ENCODE assay signal across 25 cellular contexts in the genomic region with DNA sequence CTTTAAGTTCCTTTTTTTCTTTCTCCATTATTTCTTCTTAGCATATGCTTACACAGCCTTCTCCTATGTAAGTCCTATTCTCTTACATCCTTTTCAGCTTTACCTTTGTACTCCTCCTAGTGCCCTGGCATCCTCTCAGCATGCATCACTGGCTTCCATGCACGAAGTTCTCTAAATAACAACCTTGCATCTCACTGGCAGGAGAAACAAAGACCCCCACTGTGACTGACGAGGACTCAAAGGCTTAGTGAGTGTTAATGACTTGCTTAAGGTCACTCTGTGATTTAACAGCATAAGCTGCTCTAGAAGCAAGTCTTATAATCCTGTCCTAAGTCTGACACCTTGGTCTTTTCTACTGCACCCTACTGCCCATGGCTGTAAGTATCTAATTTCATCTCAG.
"Had no signal": no experiment of that assay in that cellular context is flagged by ENCODE, and none has a peak within 500 bp of the region (broad histone marks: within the 10 kb centered on the region; RNA-seq: fewer than 3 reads in every experiment).

No MANE protein-coding gene starts in this region.

- H3K27ac Mint-ChIP-seq: activated CD4-positive, alpha-beta memory T cell treated with anti-CD3 and anti-CD28 coated beads for 36 hours; activated CD4-positive, alpha-beta T cell treated with anti-CD3 and anti-CD28 coated beads, Interleukin-2, amount 10 ng/mL, durations not matched to agents 7 days and 5 days; activated naive CD4-positive, alpha-beta T cell treated with anti-CD3 and anti-CD28 coated beads, Interleukin-2, amount 50 U/mL, for 72 hours; activated naive CD8-positive, alpha-beta T cell treated with anti-CD3 and anti-CD28 coated beads, Interleukin-2, amount 50 U/mL, for 24 hours; T-helper 17 cell had no signal

- H3K27ac ChIP-seq: ascending aorta, body of pancreas had no signal

- H3K4me1 Mint-ChIP-seq: activated CD4-positive, alpha-beta T cell treated with anti-CD3 and anti-CD28 coated beads, Interleukin-2, amount 10 ng/mL, durations not matched to agents 7 days and 5 days; activated naive CD8-positive, alpha-beta T cell treated with anti-CD3 and anti-CD28 coated beads, Interleukin-2, amount 50 U/mL, for 24 hours; T-helper 17 cell had no signal

- ATAC-seq: activated naive CD4-positive, alpha-beta T cell treated with anti-CD3 and anti-CD28 coated beads, Interleukin-2, amount 50 U/mL, for 72 hours; activated naive CD8-positive, alpha-beta T cell treated with anti-CD3 and anti-CD28 coated beads, Interleukin-2, amount 50 U/mL, for 24 hours; activated T-cell treated with anti-CD3 and anti-CD28 coated beads, Interleukin-2, amount 50 U/mL, for 4 hours; body of pancreas; T-helper 17 cell had no signal

- H3K4me3 Mint-ChIP-seq: activated CD4-positive, alpha-beta memory T cell treated with anti-CD3 and anti-CD28 coated beads for 36 hours; activated CD4-positive, alpha-beta T cell treated with anti-CD3 and anti-CD28 coated beads, Interleukin-2, amount 10 ng/mL, durations not matched to agents 7 days and 5 days; activated naive CD8-positive, alpha-beta T cell treated with anti-CD3 and anti-CD28 coated beads, Interleukin-2, amount 50 U/mL, for 24 hours; activated T-cell treated with anti-CD3 and anti-CD28 coated beads, Interleukin-2, amount 50 U/mL, for 4 hours; T-helper 17 cell had no signal

- H3K9me3 Mint-ChIP-seq: activated CD4-positive, alpha-beta memory T cell treated with anti-CD3 and anti-CD28 coated beads for 36 hours had no signal

- H3K36me3 Mint-ChIP-seq: activated CD4-positive, alpha-beta memory T cell treated with anti-CD3 and anti-CD28 coated beads for 36 hours; activated naive CD4-positive, alpha-beta T cell treated with anti-CD3 and anti-CD28 coated beads, Interleukin-2, amount 50 U/mL, for 72 hours had no signal

- H3K27me3 ChIP-seq: ascending aorta, body of pancreas had no signal

- H3K27me3 Mint-ChIP-seq: activated CD4-positive, alpha-beta T cell treated with anti-CD3 and anti-CD28 coated beads, Interleukin-2, amount 10 ng/mL, durations not matched to agents 7 days and 5 days; activated naive CD8-positive, alpha-beta T cell treated with anti-CD3 and anti-CD28 coated beads, Interleukin-2, amount 50 U/mL, for 24 hours; T-helper 17 cell had no signal

- DNase-seq: activated CD4-positive, alpha-beta memory T cell treated with anti-CD3 and anti-CD28 coated beads for 36 hours; activated CD4-positive, alpha-beta T cell treated with anti-CD3 and anti-CD28 coated beads, Interleukin-2, amount 10 ng/mL, durations not matched to agents 7 days and 5 days; activated CD4-positive, CD25-positive, alpha-beta regulatory T cell; activated CD8-positive, alpha-beta memory T cell treated with anti-CD3 and anti-CD28 coated beads for 24 hours; activated effector memory CD4-positive, alpha-beta T cell treated with anti-CD3 and anti-CD28 coated beads, Interleukin-2, amount 50 U/mL, for 16 hours; activated naive CD4-positive, alpha-beta T cell treated with Interleukin-2 at 50 U/mL for 16 hours; activated naive CD8-positive, alpha-beta T cell treated with anti-CD3 and anti-CD28 coated beads, Interleukin-2, amount 50 U/mL, for 24 hours; activated T-cell treated with anti-CD3 and anti-CD28 coated beads, Interleukin-2, amount 50 U/mL, for 4 hours; amniotic stem cell; body of pancreas; central memory CD4-positive, alpha-beta T cell; KG1; NCI-H1092; NCI-H1417; NCI-H1930; NCI-H2171; NCI-H2227 treated with DMSO at 0.1 percent for 48 hours; NCI-H446 treated with DMSO at 0.1 percent for 48 hours; NCI-H524 treated with DMSO at 0.1 percent for 48 hours; NCI-H774; SIG-M5; T-helper 17 cell; T-helper 9 cell had no signal

- H3K4me3 ChIP-seq: ascending aorta, body of pancreas had no signal

- H3K36me3 ChIP-seq: ascending aorta had no signal

- H3K9me3 ChIP-seq: ascending aorta, body of pancreas had no signal

- H3K4me1 ChIP-seq: ascending aorta, body of pancreas had no signal
